In genomic region chr4:176856421-176856820, GRCh38 we compare ENCODE assay signal across 23 cellular contexts.
"Had no signal": no experiment of that assay in that cellular context is flagged by ENCODE, and none has a peak within 500 bp of the region (broad histone marks: within the 10 kb centered on the region; RNA-seq: fewer than 3 reads in every experiment).

No MANE protein-coding gene starts in this region.

- H3K36me3 ChIP-seq: esophagus muscularis mucosa, heart right ventricle, left lung, neural progenitor cell, right lobe of liver, thoracic aorta, tibial nerve, upper lobe of left lung had no signal

- H3K9ac ChIP-seq: neural progenitor cell, parathyroid adenoma had no signal

- H3K27ac ChIP-seq: coronary artery, esophagus muscularis mucosa, heart right ventricle, left lung, neural progenitor cell, parathyroid adenoma, right lobe of liver, thoracic aorta, tibial nerve, upper lobe of left lung had no signal

- H2AFZ ChIP-seq: neural progenitor cell, parathyroid adenoma had no signal

- H3K4me3 ChIP-seq: coronary artery, esophagus muscularis mucosa, heart right ventricle, left lung, mucosa of descending colon, neural progenitor cell, right lobe of liver, smooth muscle cell, thoracic aorta, tibial nerve, upper lobe of left lung had no signal

- H3K9me3 ChIP-seq: esophagus muscularis mucosa, right lobe of liver, thoracic aorta, upper lobe of left lung had no signal

- H3K79me2 ChIP-seq: parathyroid adenoma had no signal

- H3K27me3 ChIP-seq: esophagus muscularis mucosa, heart right ventricle, left lung, neural progenitor cell, right lobe of liver, tibial nerve, upper lobe of left lung had no signal

- H3K4me2 ChIP-seq: neural progenitor cell, smooth muscle cell had no signal

- DNase-seq: dermis blood vessel endothelial cell; effector memory CD4-positive, alpha-beta T cell; foreskin melanocyte; glutamatergic neuron; heart right ventricle; hippocampal formation; left cardiac atrium; left lung; mesenchymal stem cell; mucosa of descending colon; naive thymus-derived CD4-positive, alpha-beta T cell; right lobe of liver; stimulated activated CD4-positive, alpha-beta T cell treated with anti-CD3 and anti-CD28 coated beads, Interleukin-2, amount 100 ng/mL, for 24 hours; stimulated activated CD4-positive, alpha-beta T cell treated with anti-CD3 and anti-CD28 coated beads, Interleukin-4, amount 100 ng/mL, for 4 hours; stimulated activated naive B cell treated with anti-CD40 and anti-IgM and Interleukin-4, amounts not matched to agents 10 μg/mL and 1 μg/mL and 100 μg/mL, for 72 hours; upper lobe of left lung had no signal

- H3K4me1 ChIP-seq: esophagus muscularis mucosa, heart right ventricle, left lung, neural progenitor cell, parathyroid adenoma, right lobe of liver, tibial nerve, upper lobe of left lung had no signal
